In genomic region chr9:100432736-100433135, GRCh38 we compare ENCODE assay signal across 31 cellular contexts. TPM values are rescaled to one million over a fixed set of nuclear protein-coding genes. Genes with fewer than 3 reads are reported as not detected.
"Had no signal": no experiment of that assay in that cellular context is flagged by ENCODE, and none has a peak within 500 bp of the region (broad histone marks: within the 10 kb centered on the region; RNA-seq: fewer than 3 reads in every experiment).

No MANE protein-coding gene starts in this region.

- H3K27ac Mint-ChIP-seq: activated CD4-positive, alpha-beta memory T cell treated with anti-CD3 and anti-CD28 coated beads, Interleukin-2, amount 10 ng/mL, durations not matched to agents 7 days and 5 days; activated CD8-positive, alpha-beta memory T cell treated with anti-CD3 and anti-CD28 coated beads, Interleukin-2, amount 10 ng/mL, durations not matched to agents 7 days and 5 days; activated naive CD8-positive, alpha-beta T cell treated with anti-CD3 and anti-CD28 coated beads for 36 hours; activated T-cell treated with anti-CD3 and anti-CD28 coated beads, Interleukin-2, amount 50 U/mL, for 72 hours had no signal

- H3K4me2 ChIP-seq: PC-9 had no signal

- DNase-seq: activated CD4-positive, alpha-beta memory T cell treated with anti-CD3 and anti-CD28 coated beads, Interleukin-2, amount 10 ng/mL, durations not matched to agents 7 days and 5 days; activated CD4-positive, alpha-beta T cell treated with anti-CD3 and anti-CD28 coated beads for 1 hour; activated CD4-positive, alpha-beta T cell treated with anti-CD3 and anti-CD28 coated beads for 48 hours; activated CD4-positive, CD25-positive, alpha-beta regulatory T cell; activated CD8-positive, alpha-beta memory T cell treated with anti-CD3 and anti-CD28 coated beads for 24 hours; activated CD8-positive, alpha-beta memory T cell treated with anti-CD3 and anti-CD28 coated beads, Interleukin-2, amount 10 ng/mL, durations not matched to agents 7 days and 5 days; activated effector memory CD4-positive, alpha-beta T cell treated with anti-CD3 and anti-CD28 coated beads, Interleukin-2, amount 50 U/mL, for 16 hours; activated naive CD4-positive, alpha-beta T cell; activated naive CD4-positive, alpha-beta T cell treated with anti-CD3 and anti-CD28 coated beads, Interleukin-2, amount 50 U/mL, for 16 hours; activated naive CD8-positive, alpha-beta T cell treated with anti-CD3 and anti-CD28 coated beads for 36 hours; activated T-cell treated with anti-CD3 and anti-CD28 coated beads, Interleukin-2, amount 50 U/mL, for 1 hour; activated T-cell treated with anti-CD3 and anti-CD28 coated beads, Interleukin-2, amount 50 U/mL, for 72 hours; amniotic stem cell; aorta; NCI-H1048; NCI-H1105 treated with DMSO at 0.1 percent for 48 hours; NCI-H1436 treated with DMSO at 0.1 percent for 48 hours; NCI-H1694 treated with DMSO at 0.1 percent for 48 hours; NCI-H2029; NCI-H345; NCI-H524 treated with DMSO at 0.1 percent for 48 hours; PC-9; SIG-M5; SW 1271; T1000; WERI-Rb-1 had no signal

- H3K4me3 ChIP-seq: PC-9 had no signal

- ATAC-seq: activated CD8-positive, alpha-beta memory T cell treated with anti-CD3 and anti-CD28 coated beads, Interleukin-2, amount 10 ng/mL, durations not matched to agents 7 days and 5 days; activated T-cell treated with anti-CD3 and anti-CD28 coated beads, Interleukin-2, amount 50 U/mL, for 72 hours; activated T-helper 17 cell treated with anti-CD3 and anti-CD28 coated beads, Interleukin-2, amount 50 U/mL, for 72 hours; Right ventricle myocardium inferior; SK-N-SH treated with all-trans-retinoic acid at 6 μM for 48 hours had no signal

- H3K4me3 Mint-ChIP-seq: activated CD4-positive, alpha-beta memory T cell treated with anti-CD3 and anti-CD28 coated beads, Interleukin-2, amount 10 ng/mL, durations not matched to agents 7 days and 5 days; activated CD8-positive, alpha-beta memory T cell treated with anti-CD3 and anti-CD28 coated beads, Interleukin-2, amount 10 ng/mL, durations not matched to agents 7 days and 5 days; activated naive CD8-positive, alpha-beta T cell treated with anti-CD3 and anti-CD28 coated beads for 36 hours; activated T-cell treated with anti-CD3 and anti-CD28 coated beads, Interleukin-2, amount 50 U/mL, for 72 hours; activated T-helper 17 cell treated with anti-CD3 and anti-CD28 coated beads, Interleukin-2, amount 50 U/mL, for 72 hours had no signal

- H3K27me3 Mint-ChIP-seq: activated CD4-positive, alpha-beta memory T cell treated with anti-CD3 and anti-CD28 coated beads, Interleukin-2, amount 10 ng/mL, durations not matched to agents 7 days and 5 days; activated CD8-positive, alpha-beta memory T cell treated with anti-CD3 and anti-CD28 coated beads, Interleukin-2, amount 10 ng/mL, durations not matched to agents 7 days and 5 days; activated naive CD8-positive, alpha-beta T cell treated with anti-CD3 and anti-CD28 coated beads for 36 hours; activated T-helper 17 cell treated with anti-CD3 and anti-CD28 coated beads, Interleukin-2, amount 50 U/mL, for 72 hours had no signal

- H2AFZ ChIP-seq: PC-9 had no signal

- H3K27ac ChIP-seq: PC-9, RWPE1, WERI-Rb-1 had no signal

- H3K9me3 Mint-ChIP-seq: activated CD4-positive, alpha-beta memory T cell treated with anti-CD3 and anti-CD28 coated beads, Interleukin-2, amount 10 ng/mL, durations not matched to agents 7 days and 5 days; activated naive CD8-positive, alpha-beta T cell treated with anti-CD3 and anti-CD28 coated beads for 36 hours; activated T-cell treated with anti-CD3 and anti-CD28 coated beads, Interleukin-2, amount 50 U/mL, for 72 hours; activated T-helper 17 cell treated with anti-CD3 and anti-CD28 coated beads, Interleukin-2, amount 50 U/mL, for 72 hours had no signal

RNA-seq across cellular contexts. Expression of gene TMEFF1, which starts 40.2 kb away (rescaled TPM):
- total RNA-seq: T-helper 1 cell treated with Interleukin-12 subunit alpha and Interleukin-12 subunit beta and Interleukin-4 antibody, amounts not matched to agents 30 ng/mL and 1 ng/mL, for 36 hours had no signal
